17 cellular contexts compared by ENCODE assay signal in the genomic region with DNA sequence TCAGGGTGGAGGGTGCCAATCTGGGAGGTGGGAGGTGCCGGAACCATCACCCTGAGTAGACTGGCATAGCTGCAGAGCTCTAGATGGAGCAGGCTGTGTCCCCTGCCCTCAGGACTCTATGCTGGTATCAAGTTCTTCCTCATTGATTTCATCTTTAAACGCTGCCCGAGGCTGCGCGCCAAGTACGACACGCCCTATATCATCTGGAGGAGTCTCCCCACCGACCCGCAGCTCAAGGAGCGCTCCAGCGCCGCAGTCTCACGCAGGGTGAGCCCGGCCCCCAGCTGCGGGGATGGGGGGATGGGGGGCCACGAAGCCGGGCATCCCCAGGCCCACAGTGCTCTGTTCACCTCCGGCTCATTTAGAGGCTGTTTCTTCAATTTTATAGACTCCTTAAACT. TPM values are rescaled to one million over a fixed set of nuclear protein-coding genes. Genes with fewer than 3 reads are reported as not detected.
DNase-seq lines count a peak whose midpoint lies in the region; ATAC-seq and TF ChIP-seq lines count a peak whose summit lies in the region.
"Had no signal": no experiment of that assay in that cellular context is flagged by ENCODE, and none has a peak within 500 bp of the region (broad histone marks: within the 10 kb centered on the region; RNA-seq: fewer than 3 reads in every experiment).

No MANE protein-coding gene starts in this region.

- no peak overlapping the region for H3K27ac ChIP-seq in SK-N-SH (ENCODE audit: low read depth in 2 of 2, low read length in 1 of 2)
- no peak overlapping the region for H3K27ac ChIP-seq in thyroid gland
- H3K27ac ChIP-seq: dorsolateral prefrontal cortex, esophagus squamous epithelium had no signal

- H3K9me3 ChIP-seq in SK-N-SH (no peaks in the 10 kb centered on the region), thyroid gland (no peaks in the 10 kb centered on the region)
- H3K9me3 ChIP-seq: esophagus squamous epithelium had no signal

- ATAC-seq in stimulated activated naive CD8-positive, alpha-beta T cell treated with anti-CD3 and anti-CD28 coated beads, Interleukin-15, Interleukin-2, amounts not matched to agents 100 U/mL and 50 U/mL, for 24 hours: no peak
- no peak for ATAC-seq in effector memory CD8-positive, alpha-beta T cell (replicated peaks)
- ATAC-seq in HG02885 (IDR thresholded peaks at IDR 0.05; ENCODE audit: poor library complexity, unreplicated experiment): no peak
- no peak for ATAC-seq in GM21717 (IDR thresholded peaks at IDR 0.05; ENCODE audit: unreplicated experiment)
- ATAC-seq: activated CD4-positive, CD25-positive, alpha-beta regulatory T cell treated with anti-CD3 and anti-CD28 coated beads, Interleukin-2, amount 50 U/mL, for 24 hours had no signal

- peak overlapping the region; percentile 92 for H3K27ac Mint-ChIP-seq in stimulated activated naive CD8-positive, alpha-beta T cell treated with anti-CD3 and anti-CD28 coated beads, Interleukin-15, Interleukin-2, amounts not matched to agents 100 ng/mL and 50 ng/mL, for 24 hours
- peak overlapping the region; percentile 94 to 98 for H3K27ac Mint-ChIP-seq in effector memory CD8-positive, alpha-beta T cell

- H3K4me2 ChIP-seq in SK-N-SH: no peak overlapping the region

- no peak for TF ChIP-seq POLR2A in thyroid gland (IDR thresholded peaks at IDR 0.05)

- H3K27me3 Mint-ChIP-seq in stimulated activated naive CD8-positive, alpha-beta T cell treated with anti-CD3 and anti-CD28 coated beads, Interleukin-15, Interleukin-2, amounts not matched to agents 100 ng/mL and 50 ng/mL, for 24 hours: no peaks in the 10 kb centered on the region
- no peaks in the 10 kb centered on the region for H3K27me3 Mint-ChIP-seq in effector memory CD8-positive, alpha-beta T cell

- TF ChIP-seq EP300 in SK-N-SH (IDR thresholded peaks at IDR 0.05; ENCODE audit: borderline replicate concordance in 1 of 2, low read depth in 1 of 2, low read length in 1 of 2): no peak

- H3K79me2 ChIP-seq in SK-N-SH (ENCODE audit: insufficient read depth): no peaks in the 10 kb centered on the region

- H3K4me1 ChIP-seq in SK-N-SH (ENCODE audit: control insufficient read depth in 1 of 2, insufficient read depth in 2 of 2, low read depth in 1 of 2, low read length in 1 of 2) (no peaks in the 10 kb centered on the region; a peak in 1 of 4 replicates), thyroid gland (no peaks in the 10 kb centered on the region)

- TF ChIP-seq CTCF in SK-N-SH (IDR thresholded peaks at IDR 0.05) (no peak), thyroid gland (IDR thresholded peaks at IDR 0.05) (no peak)

- no peaks in the 10 kb centered on the region for H3K9me2 ChIP-seq in SK-N-SH

- H4K20me1 ChIP-seq in SK-N-SH (ENCODE audit: insufficient read depth): no peaks in the 10 kb centered on the region

- intact Hi-C loops in thyroid gland (cut with DNase I): no loop called here

- peaks cover 20% of the 10 kb centered on the region for H3K36me3 Mint-ChIP-seq in stimulated activated naive CD8-positive, alpha-beta T cell treated with anti-CD3 and anti-CD28 coated beads, Interleukin-15, Interleukin-2, amounts not matched to agents 100 ng/mL and 50 ng/mL, for 24 hours (ENCODE audit: low read depth)
- peaks cover 11% of the 10 kb centered on the region for H3K36me3 Mint-ChIP-seq in effector memory CD8-positive, alpha-beta T cell (ENCODE audit: insufficient read depth)

- H3K36me3 ChIP-seq in SK-N-SH (replicated peaks in 1 of 2; ENCODE audit: control insufficient read depth in 1 of 2, insufficient read depth in 2 of 2, low read length in 1 of 2): peaks cover 0 to 9% of the 10 kb centered on the region in 2 experiments
- peaks cover 21 to 34% of the 10 kb centered on the region in 2 donors for H3K36me3 ChIP-seq in thyroid gland

- TF ChIP-seq RAD21 in SK-N-SH (IDR thresholded peaks at IDR 0.05; ENCODE audit: low read length): no peak

- WGBS in SK-N-SH (ENCODE audit: low lambda C conversion rate): 87% methylated on average over 11 of the region's 18 CpGs
- 85 to 92% methylated on average over 18 of the region's 18 CpGs for WGBS in thyroid gland, 2 donors

- H3K9me3 Mint-ChIP-seq in stimulated activated naive CD8-positive, alpha-beta T cell treated with anti-CD3 and anti-CD28 coated beads, Interleukin-15, Interleukin-2, amounts not matched to agents 100 ng/mL and 50 ng/mL, for 24 hours: no peaks in the 10 kb centered on the region
- no peaks in the 10 kb centered on the region for H3K9me3 Mint-ChIP-seq in effector memory CD8-positive, alpha-beta T cell

- no peak overlapping the region for H3K9ac ChIP-seq in SK-N-SH

- POLR2A ChIA-PET in SK-N-SH (lab: Yijun Ruan, JAX): interaction anchor here (1.1 kb wide), 1 partner anchor 9 kb away, joined by 3 read pairs; no protein-coding TSS in a partner anchor

- H3K4me3 Mint-ChIP-seq in stimulated activated naive CD8-positive, alpha-beta T cell treated with anti-CD3 and anti-CD28 coated beads, Interleukin-15, Interleukin-2, amounts not matched to agents 100 ng/mL and 50 ng/mL, for 24 hours: peak overlapping the region; percentile 7
- peak overlapping the region; percentile 86 to 94 for H3K4me3 Mint-ChIP-seq in effector memory CD8-positive, alpha-beta T cell

- CTCF ChIA-PET in SK-N-SH (lab: Yijun Ruan, JAX): interaction anchor here (0.9 to 5.8 kb wide), 4 partner anchors 9 to 130 kb away, joined by 3 to 76 read pairs (median 12); no protein-coding TSS in a partner anchor

- peaks cover 52% of the 10 kb centered on the region for H3K4me1 Mint-ChIP-seq in stimulated activated naive CD8-positive, alpha-beta T cell treated with anti-CD3 and anti-CD28 coated beads, Interleukin-15, Interleukin-2, amounts not matched to agents 100 ng/mL and 50 ng/mL, for 24 hours (ENCODE audit: low read depth)
- peaks cover 14 to 17% of the 10 kb centered on the region in 2 donors for H3K4me1 Mint-ChIP-seq in effector memory CD8-positive, alpha-beta T cell (ENCODE audit: low read depth in 2 of 2)

- H2AFZ ChIP-seq in SK-N-SH (ENCODE audit: low read depth): no peak overlapping the region

- H3K27me3 ChIP-seq in SK-N-SH (ENCODE audit: insufficient read depth): no peaks in the 10 kb centered on the region
- no peaks in the 10 kb centered on the region for H3K27me3 ChIP-seq in thyroid gland
- H3K27me3 ChIP-seq: dorsolateral prefrontal cortex, esophagus squamous epithelium had no signal

- DNase-seq in stimulated activated naive CD8-positive, alpha-beta T cell treated with anti-CD3 and anti-CD28 coated beads, Interleukin-15, Interleukin-2, amounts not matched to agents 100 U/mL and 50 U/mL, for 24 hours: no peak
- DNase-seq in NCI-H2171 treated with DMSO at 0.1 percent for 48 hours (lab: John Stamatoyannopoulos, UW): peak; percentile 81
- DNase-seq in effector memory CD8-positive, alpha-beta T cell: no peak
- DNase-seq in SK-N-SH: no peak
- no peak for DNase-seq in thyroid gland
- DNase-seq: dorsolateral prefrontal cortex; esophagus squamous epithelium; KG1; midbrain; NCI-H1417 treated with DMSO at 0.1 percent for 48 hours; NCI-H524 treated with DMSO at 0.1 percent for 48 hours; occipital lobe; stimulated activated CD4-positive, alpha-beta T cell treated with anti-CD3 and anti-CD28 coated beads, Interleukin-4, amount 100 ng/mL, for 4 hours had no signal

- no peaks in the 10 kb centered on the region for H3F3A ChIP-seq in SK-N-SH (replicated peaks; ENCODE audit: insufficient read depth)

- H3K4me3 ChIP-seq in SK-N-SH (ENCODE audit: low read depth in 2 of 2, low read length in 1 of 2) (no peak overlapping the region), thyroid gland (replicated peaks in 1 of 3) (no peak overlapping the region)
- H3K4me3 ChIP-seq: dorsolateral prefrontal cortex, esophagus squamous epithelium had no signal

TF ChIP-seq in SK-N-SH, 30 proteins besides CTCF, POLR2A, EP300 and RAD21 (continues in another document):
- TF ChIP-seq SIN3A (IDR thresholded peaks at IDR 0.05; ENCODE audit: borderline replicate concordance, low read depth, low read length) (no peak), NRF1 (IDR thresholded peaks at IDR 0.05; ENCODE audit: low read depth, low read length) (no peak), CHD2 (IDR thresholded peaks at IDR 0.05; ENCODE audit: low read length, partially characterized antibody) (no peak), TAF1 (IDR thresholded peaks at IDR 0.05; ENCODE audit: borderline replicate concordance, low read depth, low read length) (no peak), MEF2A (IDR thresholded peaks at IDR 0.05; ENCODE audit: borderline replicate concordance, low read depth) (no peak), TCF12 (IDR thresholded peaks at IDR 0.05) (no peak), FOXJ3 (CRISPR knock-in tag; IDR thresholded peaks at IDR 0.05) (no peak), MXI1 (IDR thresholded peaks at IDR 0.05; ENCODE audit: low read depth, low read length) (no peak), JUND (IDR thresholded peaks at IDR 0.05) (no peak), NFIC (IDR thresholded peaks at IDR 0.05; ENCODE audit: borderline replicate concordance) (no peak), RXRA (IDR thresholded peaks at IDR 0.05; ENCODE audit: borderline replicate concordance, low read depth) (no peak), USF1 (IDR thresholded peaks at IDR 0.05; ENCODE audit: borderline replicate concordance, low read depth) (no peak)
- TF ChIP-seq, protein P1, sequence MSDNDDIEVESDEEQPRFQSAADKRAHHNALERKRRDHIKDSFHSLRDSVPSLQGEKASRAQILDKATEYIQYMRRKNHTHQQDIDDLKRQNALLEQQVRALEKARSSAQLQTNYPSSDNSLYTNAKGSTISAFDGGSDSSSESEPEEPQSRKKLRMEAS (IDR thresholded peaks at IDR 0.05; ENCODE audit: low read depth): no peak
- TF ChIP-seq, protein P2, sequence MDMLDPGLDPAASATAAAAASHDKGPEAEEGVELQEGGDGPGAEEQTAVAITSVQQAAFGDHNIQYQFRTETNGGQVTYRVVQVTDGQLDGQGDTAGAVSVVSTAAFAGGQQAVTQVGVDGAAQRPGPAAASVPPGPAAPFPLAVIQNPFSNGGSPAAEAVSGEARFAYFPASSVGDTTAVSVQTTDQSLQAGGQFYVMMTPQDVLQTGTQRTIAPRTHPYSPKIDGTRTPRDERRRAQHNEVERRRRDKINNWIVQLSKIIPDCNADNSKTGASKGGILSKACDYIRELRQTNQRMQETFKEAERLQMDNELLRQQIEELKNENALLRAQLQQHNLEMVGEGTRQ (IDR thresholded peaks at IDR 0.05; ENCODE audit: borderline replicate concordance, low read depth, low read length): no peak

RNA-seq across cellular contexts. Expression of gene GRAMD4, which starts 52.5 kb away (rescaled TPM):
- 13.5 and 15.5 TPM in 2 replicates for polyA plus RNA-seq in SK-N-SH (2012; rRNA removed)
- 7.8 and 11.0 TPM in 2 replicates for polyA plus RNA-seq in SK-N-SH (2012; cell fraction: cytosol; rRNA removed)
- 22.3 and 31.8 TPM in 2 replicates for polyA plus RNA-seq in SK-N-SH (2012; cell fraction: nucleus; rRNA removed)
- 100 to 1,000 TPM in 1 of 4 donors, 10 to 100 TPM in 3; 33.5 to 193 (median 62.1) TPM for total RNA-seq in thyroid gland
